In the genomic region with DNA sequence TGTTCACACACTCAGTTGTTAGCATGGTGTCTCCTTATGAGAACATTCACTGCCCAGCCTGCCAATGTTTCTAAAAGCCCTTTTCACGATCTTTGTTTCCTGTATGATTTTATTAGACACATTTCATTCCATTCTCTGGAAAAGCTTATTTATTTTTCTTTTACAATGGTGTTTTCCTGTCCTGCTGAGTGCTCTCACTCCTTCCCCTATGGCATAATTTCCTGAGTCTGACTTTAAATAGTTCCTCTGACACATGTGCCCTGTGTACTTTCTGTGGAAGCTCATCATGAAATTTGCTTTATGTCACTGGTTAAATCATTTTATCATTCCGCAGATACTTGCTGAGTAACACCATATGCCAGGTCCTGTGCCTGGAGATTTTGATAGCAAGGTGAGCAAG, we compare ENCODE assay signal across 30 cellular contexts.
"Had no signal": no experiment of that assay in that cellular context is flagged by ENCODE, and none has a peak within 500 bp of the region (broad histone marks: within the 10 kb centered on the region; RNA-seq: fewer than 3 reads in every experiment).

No MANE protein-coding gene starts in this region.

- H3K36me3 Mint-ChIP-seq: activated naive CD4-positive, alpha-beta T cell treated with anti-CD3 and anti-CD28 coated beads, Interleukin-2, amount 50 U/mL, for 24 hours; activated naive CD8-positive, alpha-beta T cell treated with anti-CD3 and anti-CD28 coated beads for 36 hours; brain; T-cell; WTC11 had no signal

- H3K27me3 Mint-ChIP-seq: activated CD8-positive, alpha-beta T cell treated with anti-CD3 and anti-CD28 coated beads for 36 hours; activated naive CD4-positive, alpha-beta T cell treated with anti-CD3 and anti-CD28 coated beads, Interleukin-2, amount 50 U/mL, for 24 hours; activated naive CD8-positive, alpha-beta T cell treated with anti-CD3 and anti-CD28 coated beads for 36 hours; activated naive CD8-positive, alpha-beta T cell treated with anti-CD3 and anti-CD28 coated beads, Interleukin-2, amount 50 U/mL, for 24 hours; T-cell had no signal

- H3K9me3 Mint-ChIP-seq: endodermal cell, WTC11 had no signal

- H3K4me1 Mint-ChIP-seq: activated naive CD4-positive, alpha-beta T cell treated with anti-CD3 and anti-CD28 coated beads, Interleukin-2, amount 50 U/mL, for 24 hours; activated naive CD8-positive, alpha-beta T cell treated with anti-CD3 and anti-CD28 coated beads for 36 hours; activated naive CD8-positive, alpha-beta T cell treated with anti-CD3 and anti-CD28 coated beads, Interleukin-2, amount 50 U/mL, for 24 hours; brain; endodermal cell; T-cell; WTC11 had no signal

- H3K4me3 Mint-ChIP-seq: activated CD8-positive, alpha-beta T cell treated with anti-CD3 and anti-CD28 coated beads for 36 hours; activated naive CD4-positive, alpha-beta T cell treated with anti-CD3 and anti-CD28 coated beads for 36 hours; activated naive CD4-positive, alpha-beta T cell treated with anti-CD3 and anti-CD28 coated beads, Interleukin-2, amount 50 U/mL, for 24 hours; activated naive CD8-positive, alpha-beta T cell treated with anti-CD3 and anti-CD28 coated beads for 36 hours; activated naive CD8-positive, alpha-beta T cell treated with anti-CD3 and anti-CD28 coated beads, Interleukin-2, amount 50 U/mL, for 24 hours; activated T-cell treated with anti-CD3 and anti-CD28 coated beads, Interleukin-2, amount 50 U/mL, for 4 hours; brain; endodermal cell; T-cell; T-helper 1 cell treated with Interleukin-12 subunit alpha and Interleukin-12 subunit beta and Interleukin-4 antibody, amounts not matched to agents 30 μg/mL and 1 μg/mL, for 36 hours; WTC11 had no signal

- H3K27ac Mint-ChIP-seq: activated CD8-positive, alpha-beta T cell treated with anti-CD3 and anti-CD28 coated beads for 36 hours; activated naive CD4-positive, alpha-beta T cell treated with anti-CD3 and anti-CD28 coated beads for 36 hours; activated naive CD4-positive, alpha-beta T cell treated with anti-CD3 and anti-CD28 coated beads, Interleukin-2, amount 50 U/mL, for 24 hours; activated naive CD8-positive, alpha-beta T cell treated with anti-CD3 and anti-CD28 coated beads for 36 hours; activated naive CD8-positive, alpha-beta T cell treated with anti-CD3 and anti-CD28 coated beads, Interleukin-2, amount 50 U/mL, for 24 hours; activated T-helper 2 cell treated with anti-CD3 and anti-CD28 coated beads, Interferon-gamma antibody, Interleukin-2, Interleukin-4, amounts not matched to agents 10 μg/mL and 5 μg/mL and 100 μg/mL, durations not matched to agents 14 hours and 24 hours and 36 hours; brain; endodermal cell; T-cell; T-helper 1 cell treated with Interleukin-12 subunit alpha and Interleukin-12 subunit beta and Interleukin-4 antibody, amounts not matched to agents 30 μg/mL and 1 μg/mL, for 36 hours; WTC11 had no signal

- DNase-seq: activated CD4-positive, alpha-beta T cell treated with anti-CD3 and anti-CD28 coated beads for 1 hour; activated CD4-positive, alpha-beta T cell treated with anti-CD3 and anti-CD28 coated beads for 48 hours; activated CD4-positive, alpha-beta T cell treated with anti-CD3 and anti-CD28 coated beads, Interleukin-2, amount 50 U/mL, for 1 hour; activated CD4-positive, alpha-beta T cell treated with anti-CD3 and anti-CD28 coated beads, Interleukin-2, amount 50 U/mL, for 48 hours; activated CD8-positive, alpha-beta memory T cell treated with anti-CD3 and anti-CD28 coated beads for 24 hours; activated CD8-positive, alpha-beta T cell treated with anti-CD3 and anti-CD28 coated beads for 36 hours; activated effector memory CD4-positive, alpha-beta T cell treated with anti-CD3 and anti-CD28 coated beads, Interleukin-2, amount 50 U/mL, for 16 hours; activated naive CD4-positive, alpha-beta T cell treated with anti-CD3 and anti-CD28 coated beads for 36 hours; activated naive CD8-positive, alpha-beta T cell treated with anti-CD3 and anti-CD28 coated beads for 36 hours; activated naive CD8-positive, alpha-beta T cell treated with anti-CD3 and anti-CD28 coated beads, Interleukin-2, amount 50 U/mL, for 24 hours; activated T-cell treated with anti-CD3 and anti-CD28 coated beads, Interleukin-2, amount 50 U/mL, for 4 hours; adrenal gland; amygdala; central memory CD4-positive, alpha-beta T cell; cerebellar nuclear complex; colonic mucosa; dorsolateral prefrontal cortex; effector memory CD4-positive, alpha-beta T cell; endodermal cell; foreskin fibroblast; head of caudate nucleus; hippocampal formation; T-cell; T-helper 9 cell had no signal

- ATAC-seq: activated CD8-positive, alpha-beta T cell treated with anti-CD3 and anti-CD28 coated beads for 36 hours; activated naive CD8-positive, alpha-beta T cell treated with anti-CD3 and anti-CD28 coated beads, Interleukin-2, amount 50 U/mL, for 24 hours; activated T-cell treated with anti-CD3 and anti-CD28 coated beads, Interleukin-2, amount 50 U/mL, for 4 hours; esophagus mucosa; T-cell; WTC11 had no signal
